In genomic region chr18:54801374-54801773, GRCh38 we compare ENCODE assay signal across 15 cellular contexts. TPM values are rescaled to one million over a fixed set of nuclear protein-coding genes. Genes with fewer than 3 reads are reported as not detected.
DNase-seq lines count a peak whose midpoint lies in the region; ATAC-seq and TF ChIP-seq lines count a peak whose summit lies in the region.
"Had no signal": no experiment of that assay in that cellular context is flagged by ENCODE, and none has a peak within 500 bp of the region (broad histone marks: within the 10 kb centered on the region; RNA-seq: fewer than 3 reads in every experiment).

No MANE protein-coding gene starts in this region.

- intact Hi-C loops in right lobe of liver (cut with DNase I) (no loop called here), left colon (cut with DNase I, micrococcal nuclease) (no loop called here)

- TF ChIP-seq POLR2A in right lobe of liver (IDR thresholded peaks at IDR 0.05) = no peak

- no peak overlapping the region for H3K4me3 ChIP-seq in right lobe of liver
- H3K4me3 ChIP-seq: GM23248, HAP-1 had no signal

- TF ChIP-seq CTCF in right lobe of liver (IDR thresholded peaks at IDR 0.05) = no peak

- H3K27ac ChIP-seq in right lobe of liver = peak overlapping the region in 2 of 3 donors; percentile 39 to 44
- H3K27ac ChIP-seq: GM23248, HL-60 had no signal

- ATAC-seq in right lobe of liver (peak; percentile 90 to 98 (median 92)), left colon (no peak)

- no peaks in the 10 kb centered on the region for H3K36me3 ChIP-seq in right lobe of liver
- H3K36me3 ChIP-seq: BE2C, HAP-1 had no signal

- H3K4me1 ChIP-seq in right lobe of liver = peaks cover 0 to 22% (median 0%) of the 10 kb centered on the region in 4 donors
- H3K4me1 ChIP-seq: BE2C, HAP-1 had no signal

- DNase-seq in amniotic epithelial cell (ENCODE audit: low read depth) (peak; percentile 21), iris pigment epithelial cell (ENCODE audit: low read depth) (peak; percentile 16), right lobe of liver (peak in 2 of 3 donors; percentile 28 to 82), GM19240 (ENCODE audit: insufficient read length, low spot score) (no peak), hippocampal formation (lab: John Stamatoyannopoulos, UW) (no peak), Ammon's horn (ENCODE audit: low spot score) (no peak), left colon (no peak)
- DNase-seq: BE2C; C1 segment of cervical spinal cord; CD4-positive, CD25-positive, alpha-beta regulatory T cell; CD8-positive, alpha-beta memory T cell; COR-L47; GM23248 had no signal

- H3K27me3 ChIP-seq in right lobe of liver = no peaks in the 10 kb centered on the region
- H3K27me3 ChIP-seq: BE2C had no signal

- no peaks in the 10 kb centered on the region for H3K9me3 ChIP-seq in right lobe of liver
- H3K9me3 ChIP-seq: BE2C, HAP-1 had no signal

- 44% methylated on average over 1 of the region's 1 CpG for WGBS in right lobe of liver (ENCODE audit: insufficient coverage, low coverage, low lambda C conversion rate, missing lambda C conversion rate)

RNA-seq across cellular contexts. Expression of gene RAB27B, which starts 26.9 kb away (rescaled TPM):
- total RNA-seq in right lobe of liver (1 to 10 TPM in 1 of 6 experiments, under 1 TPM in 5; 0.53 to 1.0 (median 0.85) TPM), left colon (10 to 100 TPM in 1 of 2 donors, 1 to 10 TPM in 1; 9.7 to 16.0 TPM)

Comparison
In these comparisons a context has a peak if more than half of its experiments do, and no peak if none do; other contexts are left out.
1. DNase-seq: peak in amniotic epithelial cell (single experiment), iris pigment epithelial cell (single experiment) and right lobe of liver (2 of 3); none in GM19240 (single experiment), hippocampal formation (0 of 2), Ammon's horn (single experiment) and left colon (0 of 2).
2. RNA of gene RAB27B, which starts 26.9 kb away (total RNA-seq): 9.7 to 16.0 TPM in left colon; 0.53 to 1.0 TPM in right lobe of liver; every median in the first group is over 4 times any median in the second.